Comparison of ENCODE assay signal across 9 cellular contexts in genomic region chr2:120820263-120820884, GRCh38.
DNase-seq lines count a peak whose midpoint lies in the region; TF ChIP-seq lines count a peak whose summit lies in the region.
"Had no signal": no experiment of that assay in that cellular context is flagged by ENCODE, and none has a peak within 500 bp of the region (broad histone marks: within the 10 kb centered on the region; RNA-seq: fewer than 3 reads in every experiment).

No MANE protein-coding gene starts in this region.

- H3K36me3 Mint-ChIP-seq in activated CD4-positive, alpha-beta memory T cell treated with anti-CD3 and anti-CD28 coated beads, Interleukin-2, amount 10 ng/mL, durations not matched to agents 7 days and 5 days (ENCODE audit: low read depth), result no peaks in the 10 kb centered on the region

- H3K4me3 ChIP-seq in fibroblast of the aortic adventitia (ENCODE audit: low read depth, low read length), result no peak overlapping the region
- peak overlapping the region; percentile 63 for H3K4me3 ChIP-seq in rectal smooth muscle tissue (ENCODE audit: low read length)

- POLR2A ChIA-PET in activated CD4-positive, alpha-beta memory T cell treated with anti-CD3 and anti-CD28 coated beads, Interleukin-2, amount 10 ng/mL, durations not matched to agents 7 days and 5 days (lab: Charles Lee), result no interaction called here

- H3K4me1 Mint-ChIP-seq in activated CD4-positive, alpha-beta memory T cell treated with anti-CD3 and anti-CD28 coated beads, Interleukin-2, amount 10 ng/mL, durations not matched to agents 7 days and 5 days, result no peaks in the 10 kb centered on the region

- H3K27me3 ChIP-seq in rectal smooth muscle tissue (ENCODE audit: control insufficient read depth, insufficient read depth, low read length), result no peaks in the 10 kb centered on the region

- no peaks in the 10 kb centered on the region for H3K9me3 Mint-ChIP-seq in activated CD4-positive, alpha-beta memory T cell treated with anti-CD3 and anti-CD28 coated beads, Interleukin-2, amount 10 ng/mL, durations not matched to agents 7 days and 5 days
- H3K9me3 Mint-ChIP-seq: activated T-helper 1 cell treated with anti-CD3 and anti-CD28 coated beads, Interleukin-12 subunit alpha, Interleukin-12 subunit beta, Interleukin-2, Interleukin-4 antibody, amounts not matched to agents 30 ng/mL and 10 ng/mL and 1 ng/mL, durations not matched to agents 14 hours and 24 hours and 36 hours had no signal

- H3K4me1 ChIP-seq in rectal smooth muscle tissue (ENCODE audit: control insufficient read depth, insufficient read depth, low read length), result peaks cover 30% of the 10 kb centered on the region

- CTCF ChIA-PET in activated CD4-positive, alpha-beta memory T cell treated with anti-CD3 and anti-CD28 coated beads, Interleukin-2, amount 10 ng/mL, durations not matched to agents 7 days and 5 days (lab: Charles Lee), result no interaction called here

- no peak overlapping the region for H3K4me3 Mint-ChIP-seq in activated CD4-positive, alpha-beta memory T cell treated with anti-CD3 and anti-CD28 coated beads, Interleukin-2, amount 10 ng/mL, durations not matched to agents 7 days and 5 days
- H3K4me3 Mint-ChIP-seq: activated T-helper 1 cell treated with anti-CD3 and anti-CD28 coated beads, Interleukin-12 subunit alpha, Interleukin-12 subunit beta, Interleukin-2, Interleukin-4 antibody, amounts not matched to agents 30 ng/mL and 10 ng/mL and 1 ng/mL, durations not matched to agents 14 hours and 24 hours and 36 hours had no signal

- peak overlapping the region; percentile 42 for H3K9ac ChIP-seq in rectal smooth muscle tissue (ENCODE audit: low read length)

- no peak for TF ChIP-seq CTCF in fibroblast of the aortic adventitia (IDR thresholded peaks at IDR 0.05; ENCODE audit: insufficient read depth, low read length)

- DNase-seq in DMS79 treated with DMSO at 0.1 percent for 48 hours (lab: John Stamatoyannopoulos, UW) (peak; percentile 62), NCI-H82 treated with DMSO at 0.1 percent for 48 hours (lab: John Stamatoyannopoulos, UW; ENCODE audit: unreplicated experiment) (peak; percentile 91), fibroblast of the aortic adventitia (ENCODE audit: low read depth) (peak; percentile 57), NCI-H748 (lab: John Stamatoyannopoulos, UW; ENCODE audit: unreplicated experiment) (no peak), MV-4-11 (lab: John Stamatoyannopoulos, UW) (no peak)
- DNase-seq in activated CD4-positive, alpha-beta memory T cell treated with anti-CD3 and anti-CD28 coated beads, Interleukin-2, amount 10 ng/mL, durations not matched to agents 7 days and 5 days, result no peak
- no peak for DNase-seq in activated naive CD4-positive, alpha-beta T cell (lab: John Stamatoyannopoulos, UW)

- H3K27me3 Mint-ChIP-seq in activated CD4-positive, alpha-beta memory T cell treated with anti-CD3 and anti-CD28 coated beads, Interleukin-2, amount 10 ng/mL, durations not matched to agents 7 days and 5 days, result no peaks in the 10 kb centered on the region

- H3K36me3 ChIP-seq in rectal smooth muscle tissue (ENCODE audit: control insufficient read depth, insufficient read depth, low read length), result no peaks in the 10 kb centered on the region

- peak overlapping the region; percentile 79 for H3K27ac ChIP-seq in rectal smooth muscle tissue (ENCODE audit: low read depth, low read length)

- H3K27ac Mint-ChIP-seq in activated CD4-positive, alpha-beta memory T cell treated with anti-CD3 and anti-CD28 coated beads, Interleukin-2, amount 10 ng/mL, durations not matched to agents 7 days and 5 days, result no peak overlapping the region
- H3K27ac Mint-ChIP-seq: activated T-helper 1 cell treated with anti-CD3 and anti-CD28 coated beads, Interleukin-12 subunit alpha, Interleukin-12 subunit beta, Interleukin-2, Interleukin-4 antibody, amounts not matched to agents 30 ng/mL and 10 ng/mL and 1 ng/mL, durations not matched to agents 14 hours and 24 hours and 36 hours had no signal

Comparison
In these comparisons a context has a peak if more than half of its experiments do, and no peak if none do; other contexts are left out.
1. DNase-seq: peak in DMS79 treated with DMSO at 0.1 percent for 48 hours (single experiment), NCI-H82 treated with DMSO at 0.1 percent for 48 hours (single experiment) and fibroblast of the aortic adventitia (single experiment); none in NCI-H748 (single experiment), activated CD4-positive, alpha-beta memory T cell treated with anti-CD3 and anti-CD28 coated beads, Interleukin-2, amount 10 ng/mL, durations not matched to agents 7 days and 5 days (single experiment), activated naive CD4-positive, alpha-beta T cell (0 of 4) and MV-4-11 (single experiment).